In genomic region chr2:153953761-153954160, GRCh38 we compare ENCODE assay signal across 13 cellular contexts.
DNase-seq lines count a peak whose midpoint lies in the region; FAIRE-seq and TF ChIP-seq lines count a peak whose summit lies in the region.
"Had no signal": no experiment of that assay in that cellular context is flagged by ENCODE, and none has a peak within 500 bp of the region (broad histone marks: within the 10 kb centered on the region; RNA-seq: fewer than 3 reads in every experiment).

No MANE protein-coding gene starts in this region.

- no peak overlapping the region for H3K4me3 ChIP-seq in HUES6 (ENCODE audit: low read depth, low read length)
- no peak overlapping the region for H3K4me3 ChIP-seq in right atrium auricular region
- H3K4me3 ChIP-seq: BLaER1 treated with 17β-estradiol and CSF1 and Interleukin-3, amounts not matched to agents 10 nM and 100 nM had no signal

- H3K27ac ChIP-seq in HUES6 (ENCODE audit: low read depth, low read length) (peak overlapping the region; percentile 26; the same call in 1 of the 2 replicates), right atrium auricular region (no peak overlapping the region)
- H3K27ac ChIP-seq: BLaER1 treated with 17β-estradiol and CSF1 and Interleukin-3, amounts not matched to agents 10 nM and 100 nM had no signal

- H3K27me3 ChIP-seq in HUES6 (ENCODE audit: control insufficient read depth, insufficient read depth, low read length) (no peaks in the 10 kb centered on the region), right atrium auricular region (no peaks in the 10 kb centered on the region)
- H3K27me3 ChIP-seq: BLaER1 treated with 17β-estradiol and CSF1 and Interleukin-3, amounts not matched to agents 10 nM and 100 nM had no signal

- no peaks in the 10 kb centered on the region for H3K9me3 ChIP-seq in HUES6 (ENCODE audit: control insufficient read depth, insufficient read depth, low read depth, low read length)
- H3K9me3 ChIP-seq in right atrium auricular region, result no peaks in the 10 kb centered on the region
- H3K9me3 ChIP-seq: BLaER1 treated with 17β-estradiol and CSF1 and Interleukin-3, amounts not matched to agents 10 nM and 100 nM had no signal

- no peaks in the 10 kb centered on the region for H3K36me3 ChIP-seq in HUES6 (ENCODE audit: control insufficient read depth, insufficient read depth, low read length)
- no peaks in the 10 kb centered on the region for H3K36me3 ChIP-seq in right atrium auricular region
- H3K36me3 ChIP-seq: BLaER1 treated with 17β-estradiol and CSF1 and Interleukin-3, amounts not matched to agents 10 nM and 100 nM had no signal

- FAIRE-seq in endometrium (lab: Jason Lieb, UNC), result peak; percentile 58
- FAIRE-seq: H1 had no signal

- no peak for TF ChIP-seq CTCF in right atrium auricular region (IDR thresholded peaks at IDR 0.05)

- H3K9ac ChIP-seq in HUES6 (ENCODE audit: low read length), result no peak overlapping the region
- H3K9ac ChIP-seq: BLaER1 treated with 17β-estradiol and CSF1 and Interleukin-3, amounts not matched to agents 10 nM and 100 nM had no signal

- H3K4me1 ChIP-seq in HUES6 (ENCODE audit: control insufficient read depth, insufficient read depth, low read length) (no peaks in the 10 kb centered on the region), right atrium auricular region (no peaks in the 10 kb centered on the region)
- H3K4me1 ChIP-seq: BLaER1 treated with 17β-estradiol and CSF1 and Interleukin-3, amounts not matched to agents 10 nM and 100 nM had no signal

- DNase-seq in DMS 273 treated with DMSO at 0.1 percent for 48 hours (lab: John Stamatoyannopoulos, UW), result peak; percentile 68
- DNase-seq in myocyte (ENCODE audit: low read depth), result peak; percentile 9
- no peak for DNase-seq in activated gamma-delta T cell treated with Interleukin-2 at 50 U/mL for 16 hours
- no peak for DNase-seq in right atrium auricular region (ENCODE audit: low spot score)
- no peak for DNase-seq in GM19240 (ENCODE audit: insufficient read length, low spot score)
- DNase-seq: Calu3; CD8-positive, alpha-beta T cell; GF-D8; H9 had no signal

Comparison
In these comparisons a context has a peak if more than half of its experiments do, and no peak if none do; other contexts are left out.
1. DNase-seq: peak in DMS 273 treated with DMSO at 0.1 percent for 48 hours (single experiment) and myocyte (single experiment); none in activated gamma-delta T cell treated with Interleukin-2 at 50 U/mL for 16 hours (single experiment), right atrium auricular region (single experiment) and GM19240 (single experiment).